In genomic region chr6:169893624-169894023, GRCh38 we compare ENCODE assay signal across 1 cellular context.
TF ChIP-seq lines count a peak whose summit lies in the region.

No MANE protein-coding gene starts in this region.

TF ChIP-seq in SK-N-SH, 30 proteins besides CTCF, POLR2A, EP300 and RAD21 (continued from another document):
- TF ChIP-seq ZBTB33 (IDR thresholded peaks at IDR 0.05; ENCODE audit: borderline replicate concordance, low read depth) (no peak), MXI1 (IDR thresholded peaks at IDR 0.05; ENCODE audit: low read depth, low read length) (no peak), YY1 (IDR thresholded peaks at IDR 0.05; ENCODE audit: low read depth) (no peak), PBX3 (IDR thresholded peaks at IDR 0.05) (no peak), POLR2AphosphoS5 (IDR thresholded peaks at IDR 0.05; ENCODE audit: low read depth, low read length) (no peak), FOSL2 (IDR thresholded peaks at IDR 0.05; ENCODE audit: borderline replicate concordance, low read depth) (no peak), NFIC (IDR thresholded peaks at IDR 0.05; ENCODE audit: borderline replicate concordance) (no peak), TCF12 (IDR thresholded peaks at IDR 0.05) (no peak), GATA2 (CRISPR knock-in tag; IDR thresholded peaks at IDR 0.05) (no peak), ELF1 (IDR thresholded peaks at IDR 0.05) (no peak), FOXJ3 (CRISPR knock-in tag; IDR thresholded peaks at IDR 0.05) (no peak), REST (IDR thresholded peaks at IDR 0.05; ENCODE audit: low read depth, low read length) (no peak), CHD2 (IDR thresholded peaks at IDR 0.05; ENCODE audit: low read length, partially characterized antibody) (no peak)
